ENCODE assay signal across 12 cellular contexts in genomic region chr21:34999397-34999941, GRCh38. TPM values are rescaled to one million over a fixed set of nuclear protein-coding genes. Genes with fewer than 3 reads are reported as not detected.
DNase-seq lines count a peak whose midpoint lies in the region; ATAC-seq and TF ChIP-seq lines count a peak whose summit lies in the region.
"Had no signal": no experiment of that assay in that cellular context is flagged by ENCODE, and none has a peak within 500 bp of the region (broad histone marks: within the 10 kb centered on the region; RNA-seq: fewer than 3 reads in every experiment).

No MANE protein-coding gene starts in this region.

- intact Hi-C loops in CD8-positive, alpha-beta T cell (cut with DNase I, micrococcal nuclease) = no loop called here
- intact Hi-C loops in gastrocnemius medialis (cut with DNase I; ENCODE audit: low total_unique reads) = no loop called here

- no peak for ATAC-seq in CD8-positive, alpha-beta T cell
- ATAC-seq in gastrocnemius medialis = peak; percentile 8 to 19
- no peak for ATAC-seq in GM18498 (IDR thresholded peaks at IDR 0.05; ENCODE audit: unreplicated experiment)
- no peak for ATAC-seq in GM23338

- H3K4me1 Mint-ChIP-seq in CD8-positive, alpha-beta T cell (ENCODE audit: low read depth) = peaks cover 86% of the 10 kb centered on the region
- peaks cover 7% of the 10 kb centered on the region for H3K4me1 Mint-ChIP-seq in GM23338

- DNase-seq in CD8-positive, alpha-beta T cell = no peak
- DNase-seq in KBM-7 (peak; percentile 35), gastrocnemius medialis (no peak), GM23338 (ENCODE audit: low spot score) (no peak), UCSD-AML1 (lab: John Stamatoyannopoulos, UW; ENCODE audit: unreplicated experiment) (no peak)
- no peak for DNase-seq in effector memory CD4-positive, alpha-beta T cell
- DNase-seq: amniotic stem cell, cortex of kidney, NCI-H146, NCI-H524 had no signal

- no peak overlapping the region for H3K27ac ChIP-seq in CD8-positive, alpha-beta T cell (ENCODE audit: low read depth, low read length)
- H3K27ac ChIP-seq in effector memory CD4-positive, alpha-beta T cell (ENCODE audit: insufficient read depth, low read length, poor library complexity, severe bottlenecking) = peak overlapping the region; percentile 3
- H3K27ac ChIP-seq in gastrocnemius medialis (peak overlapping the region; percentile 0 to 69 (median 38)), GM23338 (ENCODE audit: low read depth) (no peak overlapping the region)

- no peaks in the 10 kb centered on the region for H3K36me3 ChIP-seq in CD8-positive, alpha-beta T cell (ENCODE audit: insufficient read depth, low read length)
- no peaks in the 10 kb centered on the region for H3K36me3 ChIP-seq in effector memory CD4-positive, alpha-beta T cell (ENCODE audit: control insufficient read depth, insufficient read depth, low read length)
- no peaks in the 10 kb centered on the region for H3K36me3 ChIP-seq in gastrocnemius medialis
- no peaks in the 10 kb centered on the region for H3K36me3 ChIP-seq in GM23338 (ENCODE audit: insufficient read depth)

- no peaks in the 10 kb centered on the region for H3K79me2 ChIP-seq in GM23338 (replicated peaks; ENCODE audit: insufficient read depth)

- no peaks in the 10 kb centered on the region for H3K9me2 ChIP-seq in GM23338 (ENCODE audit: insufficient read depth)

- no peaks in the 10 kb centered on the region for H4K20me1 ChIP-seq in GM23338 (replicated peaks; ENCODE audit: insufficient read depth)

- in situ Hi-C loops in KBM-7 (cut with MboI; ENCODE audit: low pct_unique_long_range_greater_than_20kb, low sequenced_read_pairs) = no loop called here
- in situ Hi-C loops in gastrocnemius medialis (cut with MboI; ENCODE audit: low sequenced_read_pairs in 4 of 4) = no loop called here

- peaks cover 26% of the 10 kb centered on the region for H3K36me3 Mint-ChIP-seq in CD8-positive, alpha-beta T cell
- H3K36me3 Mint-ChIP-seq in GM23338 (ENCODE audit: low read depth) = no peaks in the 10 kb centered on the region

- no peaks in the 10 kb centered on the region for H3K27me3 Mint-ChIP-seq in CD8-positive, alpha-beta T cell (ENCODE audit: low read depth)
- peaks cover 2% of the 10 kb centered on the region for H3K27me3 Mint-ChIP-seq in GM23338 (ENCODE audit: insufficient read depth, low read depth, poor library complexity)

- POLR2A ChIA-PET in CD8-positive, alpha-beta T cell (lab: Charles Lee) = interaction anchor here (0.6 to 1.2 kb wide), 5 partner anchors 10 to 187 kb away, joined by 3 to 4 read pairs (median 3); no protein-coding TSS in a partner anchor

- no peak overlapping the region for H3K4me3 Mint-ChIP-seq in CD8-positive, alpha-beta T cell
- no peak overlapping the region for H3K4me3 Mint-ChIP-seq in GM23338

- H2AFZ ChIP-seq in GM23338 = no peak overlapping the region

- H3K9me3 Mint-ChIP-seq in CD8-positive, alpha-beta T cell = no peaks in the 10 kb centered on the region
- H3K9me3 Mint-ChIP-seq in GM23338 = no peaks in the 10 kb centered on the region

- H3K9me3 ChIP-seq in CD8-positive, alpha-beta T cell (ENCODE audit: low read length) = no peaks in the 10 kb centered on the region
- no peaks in the 10 kb centered on the region for H3K9me3 ChIP-seq in effector memory CD4-positive, alpha-beta T cell (ENCODE audit: control insufficient read depth, low read length)
- no peaks in the 10 kb centered on the region for H3K9me3 ChIP-seq in gastrocnemius medialis
- H3K9me3 ChIP-seq: testis had no signal

- no peak overlapping the region for H3K4me2 ChIP-seq in GM23338

- H3K27ac Mint-ChIP-seq in CD8-positive, alpha-beta T cell = peak overlapping the region; percentile 46
- H3K27ac Mint-ChIP-seq in GM23338 = no peak overlapping the region

- H3K4me1 ChIP-seq in CD8-positive, alpha-beta T cell (ENCODE audit: insufficient read depth, low read length) = peaks cover 36% of the 10 kb centered on the region
- H3K4me1 ChIP-seq in effector memory CD4-positive, alpha-beta T cell (ENCODE audit: control insufficient read depth, insufficient read depth, low read length, poor library complexity, severe bottlenecking) = peaks cover 29% of the 10 kb centered on the region
- peaks cover 17 to 37% of the 10 kb centered on the region in 2 donors for H3K4me1 ChIP-seq in gastrocnemius medialis
- no peaks in the 10 kb centered on the region for H3K4me1 ChIP-seq in GM23338 (ENCODE audit: insufficient read depth)

- no peaks in the 10 kb centered on the region for H3F3A ChIP-seq in GM23338 (replicated peaks; ENCODE audit: low read depth)

- CTCF ChIA-PET in CD8-positive, alpha-beta T cell (lab: Charles Lee) = interaction anchor here (0.8 to 1.5 kb wide), 4 partner anchors 22 to 112 kb away, joined by 3 read pairs; no protein-coding TSS in a partner anchor

- TF ChIP-seq CTCF in CD8-positive, alpha-beta T cell (IDR thresholded peaks at IDR 0.05) = no peak
- TF ChIP-seq CTCF in gastrocnemius medialis (IDR thresholded peaks at IDR 0.05 in 4 of 5, conservative IDR thresholded peaks at IDR 0.05 in 1 of 5) (no peak), GM23338 (conservative IDR thresholded peaks at IDR 0.05; ENCODE audit: low read depth in 2 of 2) (no peak)

- H3K27me3 ChIP-seq in CD8-positive, alpha-beta T cell (ENCODE audit: insufficient read depth, low read length) = no peaks in the 10 kb centered on the region
- no peaks in the 10 kb centered on the region for H3K27me3 ChIP-seq in effector memory CD4-positive, alpha-beta T cell (replicated peaks; ENCODE audit: control insufficient read depth, insufficient read depth, low read length, poor library complexity, severe bottlenecking)
- no peaks in the 10 kb centered on the region for H3K27me3 ChIP-seq in gastrocnemius medialis
- H3K27me3 ChIP-seq in GM23338 (ENCODE audit: insufficient read depth) = no peaks in the 10 kb centered on the region
- H3K27me3 ChIP-seq: testis had no signal

- H3K4me3 ChIP-seq in CD8-positive, alpha-beta T cell (ENCODE audit: low read depth, low read length) = no peak overlapping the region
- H3K4me3 ChIP-seq in effector memory CD4-positive, alpha-beta T cell (ENCODE audit: insufficient read depth, low read depth, low read length, poor library complexity, severe bottlenecking) = no peak overlapping the region
- no peak overlapping the region for H3K4me3 ChIP-seq in gastrocnemius medialis
- H3K4me3 ChIP-seq in GM23338 = no peak overlapping the region
- H3K4me3 ChIP-seq: testis had no signal

- no peak for TF ChIP-seq POLR2A in gastrocnemius medialis (IDR thresholded peaks at IDR 0.05)

TF ChIP-seq in GM23338, 12 proteins besides CTCF, POLR2A, EP300 and RAD21:
- no peak for TF ChIP-seq EZH2 (IDR thresholded peaks at IDR 0.05; ENCODE audit: low read depth, unreplicated experiment)
TF ChIP-seq in GM23338: peak in this region for 0.

RNA-seq across cellular contexts. Expression of gene RUNX1, which starts 49.6 kb away (rescaled TPM):
- total RNA-seq in CD8-positive, alpha-beta T cell = 10 to 100 TPM; 39.3 to 43.1 TPM
- 10 to 100 TPM in 2 of 4 donors, 1 to 10 TPM in 2; 8.0 to 20.9 (median 10.6) TPM for total RNA-seq in gastrocnemius medialis
- 0.23 and 1.1 TPM in 2 replicates for total RNA-seq in GM23338 (2014; rRNA removed; shearing (Covaris generic))
- 0.29 and 0.31 TPM in 2 replicates for polyA plus RNA-seq in GM23338 (2016; fragmentation: Nextera tagmentation; extraction: Ambion mirVana)

Comparison
In these comparisons a context has a peak if more than half of its experiments do, and no peak if none do; other contexts are left out.
1. ATAC-seq: peak in gastrocnemius medialis (2 of 2); none in CD8-positive, alpha-beta T cell (single experiment), GM18498 (single experiment) and GM23338 (single experiment).
2. H3K27ac ChIP-seq: peak in effector memory CD4-positive, alpha-beta T cell (single experiment) and gastrocnemius medialis (4 of 4); none in CD8-positive, alpha-beta T cell (single experiment) and GM23338 (single experiment).